In genomic region chr11:506950-507726, GRCh38 we compare ENCODE assay signal across 8 cellular contexts. TPM values are rescaled to one million over a fixed set of nuclear protein-coding genes. Genes with fewer than 3 reads are reported as not detected.
DNase-seq lines count a peak whose midpoint lies in the region; ATAC-seq and TF ChIP-seq lines count a peak whose summit lies in the region.

Gene RNH1, minus strand, starts transcription at chr11:507242. Its CDS starts 5,080 bp downstream, at chr11:502162.

- TF ChIP-seq CTCF in GM13977 (IDR thresholded peaks at IDR 0.05; ENCODE audit: extremely low read depth, insufficient read depth, missing control alignments) (no peak), left ventricle myocardium inferior (IDR thresholded peaks at IDR 0.05; ENCODE audit: borderline replicate concordance) (no peak), psoas muscle (IDR thresholded peaks at IDR 0.05) (no peak)

- ATAC-seq in HG02884 (IDR thresholded peaks at IDR 0.05; ENCODE audit: unreplicated experiment) (peak; percentile 43), T-helper 17 cell (peak; percentile 81), psoas muscle (peak; percentile 86 to 89 (median 88))

- H3K36me3 Mint-ChIP-seq in T-helper 17 cell (ENCODE audit: low read depth) = no peaks in the 10 kb centered on the region

- H3K9me3 ChIP-seq in T-helper 17 cell (ENCODE audit: control insufficient read depth, low read length, poor library complexity, severe bottlenecking) = no peaks in the 10 kb centered on the region
- H3K9me3 ChIP-seq in left ventricle myocardium inferior (replicated peaks) = no peaks in the 10 kb centered on the region
- no peaks in the 10 kb centered on the region for H3K9me3 ChIP-seq in psoas muscle

- H3K27me3 Mint-ChIP-seq in T-helper 17 cell = no peaks in the 10 kb centered on the region

- peaks cover 36% of the 10 kb centered on the region for H3K36me3 ChIP-seq in left ventricle myocardium inferior
- peaks cover 3 to 33% of the 10 kb centered on the region in 2 donors for H3K36me3 ChIP-seq in psoas muscle (ENCODE audit: insufficient read depth in 1 of 2, low read depth in 1 of 2)
- no peaks in the 10 kb centered on the region for H3K36me3 ChIP-seq in urinary bladder (ENCODE audit: insufficient read depth)

- intact Hi-C loops in left ventricle myocardium inferior (cut with micrococcal nuclease) = no loop called here
- intact Hi-C loops in psoas muscle (cut with DNase I) = loop anchor here (10.0 kb wide), 2 partner anchors 272 to 302 kb away; partner anchors contain the start of genes BET1L (in 1 of the 2), PSMD13 (in 1 of the 2), RIC8A (in 1 of the 2) and SIRT3 (in 1 of the 2)

- H3K27ac ChIP-seq in left ventricle myocardium inferior (replicated peaks) = peak within 1 kb of the TSS; percentile 99
- H3K27ac ChIP-seq in psoas muscle = peak within 1 kb of the TSS; percentile 100
- peak within 1 kb of the TSS; percentile 100 for H3K27ac ChIP-seq in urinary bladder (ENCODE audit: low read depth)

- H3K4me1 Mint-ChIP-seq in T-helper 17 cell = peaks cover 16% of the 10 kb centered on the region

- peak within 1 kb of the TSS; percentile 97 for H3K4me3 Mint-ChIP-seq in T-helper 17 cell

- WGBS in psoas muscle, 3 donors = 0 to 2% (median 1%) methylated on average over 39 to 101 of the region's 101 CpGs
- under 1% methylated on average over 101 of the region's 101 CpGs for WGBS in urinary bladder

- DNase-seq in GM13977 (ENCODE audit: low spot score) = peak; percentile 100
- DNase-seq in NCI-H1694 (lab: John Stamatoyannopoulos, UW) = peak; percentile 35
- peak; percentile 98 to 100 (median 99) for DNase-seq in T-helper 17 cell
- DNase-seq in amygdala (lab: John Stamatoyannopoulos, UW) = peak; percentile 81 to 100 (median 97)
- peak; percentile 99 for DNase-seq in left ventricle myocardium inferior
- DNase-seq in psoas muscle = peak; percentile 99 to 100

- H3K4me1 ChIP-seq in left ventricle myocardium inferior (peaks cover 55% of the 10 kb centered on the region), psoas muscle (peaks cover 30% of the 10 kb centered on the region), urinary bladder (ENCODE audit: insufficient read depth) (no peaks in the 10 kb centered on the region)

- H3K4me3 ChIP-seq in left ventricle myocardium inferior (peak within 1 kb of the TSS; percentile 86), psoas muscle (peak within 1 kb of the TSS; percentile 92), urinary bladder (ENCODE audit: low read depth, low read length) (peak within 1 kb of the TSS; percentile 69)

- peak within 1 kb of the TSS; percentile 97 for H3K27ac Mint-ChIP-seq in T-helper 17 cell

- in situ Hi-C loops in GM13977 (cut with MboI; ENCODE audit: low pct_unique_long_range_greater_than_20kb, low sequenced_read_pairs, unreplicated experiment) = no loop called here

- H3K27me3 ChIP-seq in left ventricle myocardium inferior (ENCODE audit: low read depth) (no peaks in the 10 kb centered on the region), psoas muscle (ENCODE audit: insufficient read depth in 3 of 3, low read length in 2 of 3) (no peaks in the 10 kb centered on the region)

RNA-seq across cellular contexts. Expression of gene RNH1, which starts in this region (rescaled TPM):
- total RNA-seq in T-helper 17 cell (100 to 1,000 TPM; 108 to 127 TPM), left ventricle myocardium inferior (142 TPM), psoas muscle (100 to 1,000 TPM; 103 to 145 (median 113) TPM), urinary bladder (71.5 TPM)
- polyA plus RNA-seq in psoas muscle (100 to 1,000 TPM; 105 to 181 (median 105) TPM), urinary bladder (271 TPM)

Comparison
In these comparisons a context has a peak if more than half of its experiments do, and no peak if none do; other contexts are left out.
1. Peak in every context shown above with its lines: DNase-seq, ATAC-seq, H3K4me3 ChIP-seq and H3K27ac ChIP-seq.
2. DNase-seq: peak in every context shown above with its lines; median percentile 100 in GM13977; 100 in psoas muscle; 99 in T-helper 17 cell; 99 in left ventricle myocardium inferior; 97 in amygdala; 35 in NCI-H1694.